ENCODE assay signal across 1 cellular context in genomic region chr3:42658091-42658770, GRCh38.
TF ChIP-seq lines count a peak whose summit lies in the region.

No MANE protein-coding gene starts in this region.

TF ChIP-seq in HepG2, 621 proteins besides CTCF, POLR2A, EP300 and RAD21 (continued from another document):
- TF ChIP-seq ARID4A (CRISPR knock-in tag; IDR thresholded peaks at IDR 0.05; ENCODE audit: borderline replicate concordance) (no peak), KIAA2018 (CRISPR knock-in tag; IDR thresholded peaks at IDR 0.05; ENCODE audit: borderline replicate concordance) (no peak), NPAS2 (CRISPR knock-in tag; IDR thresholded peaks at IDR 0.05; ENCODE audit: borderline replicate concordance) (no peak)
